Comparison of ENCODE assay signal across 15 cellular contexts in the genomic region with DNA sequence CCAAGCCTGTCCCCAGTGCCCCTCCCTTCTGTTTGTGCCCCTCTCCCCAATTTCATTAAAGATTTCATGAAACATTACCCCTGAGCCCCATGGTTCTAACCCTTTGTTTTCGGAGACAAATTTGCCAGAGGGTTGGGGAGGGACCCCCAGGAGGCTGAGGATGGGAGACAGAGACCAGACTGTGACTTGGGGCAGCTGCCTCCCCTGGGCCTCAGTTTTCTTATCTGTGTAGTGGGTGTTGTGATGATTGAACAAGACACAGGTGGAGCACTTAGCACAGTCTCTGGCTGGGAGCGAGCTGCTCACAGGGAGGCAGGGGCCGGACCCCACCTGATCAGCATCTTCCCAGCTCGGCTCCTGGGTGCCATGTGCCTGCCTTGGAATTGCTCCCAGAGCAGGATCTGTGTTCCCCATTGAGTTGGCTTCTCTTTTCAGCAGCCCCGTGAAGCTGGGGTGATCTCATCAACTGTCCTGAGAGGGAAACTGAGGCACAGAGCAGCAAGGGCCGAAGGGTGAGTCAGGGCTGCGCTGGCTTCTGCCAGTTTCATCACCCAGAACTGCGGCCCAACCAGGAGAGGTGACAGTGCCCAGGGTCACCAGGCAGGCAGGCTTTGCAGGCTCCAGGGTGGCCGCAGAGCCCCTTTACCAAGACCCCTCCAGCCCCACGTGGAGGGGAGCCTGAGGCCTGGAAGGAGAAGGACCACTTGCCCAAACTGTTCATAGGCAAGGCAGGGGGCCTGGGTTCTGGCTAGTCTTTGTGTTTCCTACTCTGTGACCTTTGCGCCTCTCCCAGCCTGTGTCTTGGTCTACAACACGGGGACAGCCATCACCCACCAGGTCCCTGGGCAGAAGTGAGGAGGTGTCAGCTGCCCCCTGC.
"Had no signal": no experiment of that assay in that cellular context is flagged by ENCODE, and none has a peak within 500 bp of the region (broad histone marks: within the 10 kb centered on the region; RNA-seq: fewer than 3 reads in every experiment).

No MANE protein-coding gene starts in this region.

- H3K4me3 ChIP-seq: ascending aorta, dorsolateral prefrontal cortex, left ventricle myocardium inferior, stomach, thoracic aorta had no signal

- H3K4me3 Mint-ChIP-seq: activated CD8-positive, alpha-beta T cell treated with anti-CD3 and anti-CD28 coated beads, Interleukin-2, amount 10 ng/mL, durations not matched to agents 7 days and 5 days; memory B cell; nephron progenitor cell had no signal

- H3K4me1 ChIP-seq: foreskin keratinocyte had no signal

- H3K9me3 ChIP-seq: ascending aorta, left ventricle myocardium inferior, stomach, thoracic aorta had no signal

- H3K27me3 Mint-ChIP-seq: memory B cell had no signal

- FAIRE-seq: bronchial epithelial cell, keratinocyte had no signal

- H3K27ac Mint-ChIP-seq: activated CD8-positive, alpha-beta T cell treated with anti-CD3 and anti-CD28 coated beads, Interleukin-2, amount 10 ng/mL, durations not matched to agents 7 days and 5 days; memory B cell had no signal

- DNase-seq: activated CD8-positive, alpha-beta memory T cell treated with anti-CD3 and anti-CD28 coated beads, Interleukin-2, amount 50 U/mL, for 48 hours; dorsolateral prefrontal cortex; foreskin keratinocyte; left ventricle myocardium inferior; nephron progenitor cell; stimulated activated CD4-positive, alpha-beta T cell treated with anti-CD3 and anti-CD28 coated beads, Interleukin-4, amount 100 ng/mL, for 1 hour; stimulated activated CD8-positive, alpha-beta memory T cell treated with anti-CD3 and anti-CD28 coated beads, Interleukin-4, amount 100 ng/mL, for 48 hours; stomach had no signal

- H3K27me3 ChIP-seq: ascending aorta, dorsolateral prefrontal cortex, foreskin keratinocyte, stomach had no signal

- H3K27ac ChIP-seq: ascending aorta, dorsolateral prefrontal cortex, foreskin keratinocyte, left ventricle myocardium inferior, stomach, thoracic aorta, WERI-Rb-1 had no signal

- H3K9me3 Mint-ChIP-seq: memory B cell had no signal
